Comparison of ENCODE assay signal across 22 cellular contexts in the genomic region with DNA sequence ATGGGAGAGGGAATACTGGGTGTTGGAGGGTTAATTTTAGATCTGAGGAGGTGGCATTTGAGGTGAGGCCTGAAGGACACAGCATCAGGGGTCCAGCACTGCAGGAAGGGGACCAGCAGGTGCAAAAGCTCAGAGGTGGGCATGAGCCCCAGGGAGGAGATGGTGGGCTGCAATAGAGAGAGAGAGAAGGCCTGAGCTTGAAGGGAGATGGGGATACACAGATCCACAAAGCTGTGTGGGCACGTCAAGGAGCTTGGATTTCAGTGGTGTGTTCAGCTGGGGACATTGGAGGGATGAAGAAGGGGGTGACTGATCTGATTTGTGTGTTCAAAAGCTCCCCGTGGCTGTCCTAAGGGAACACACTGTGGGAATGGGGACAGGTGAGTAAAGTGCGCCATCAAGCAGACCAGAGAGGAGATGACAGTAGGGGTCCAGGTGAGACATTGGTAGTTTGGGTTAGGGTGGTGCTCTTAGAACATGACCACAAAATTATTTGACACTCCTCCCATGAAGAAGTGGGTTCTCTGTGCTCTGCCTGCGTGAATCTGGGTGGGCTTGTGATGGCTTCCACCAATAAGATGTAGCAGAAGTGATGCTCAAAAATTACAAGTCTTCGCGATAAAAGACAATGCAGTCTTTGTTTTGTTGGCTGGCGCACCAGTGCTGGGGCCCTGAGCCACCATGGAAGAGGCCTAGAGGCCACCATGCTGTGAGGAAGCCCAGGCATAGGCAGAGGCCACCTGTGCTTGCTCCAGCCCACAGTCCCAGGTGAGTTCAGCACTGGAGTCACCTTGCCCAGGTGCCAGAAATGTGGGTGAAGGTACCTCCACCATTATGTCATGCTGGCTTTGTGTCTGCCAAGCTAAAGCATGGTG. TPM values are rescaled to one million over a fixed set of nuclear protein-coding genes. Genes with fewer than 3 reads are reported as not detected.
A peak's percentile ranks its signal among the peaks of the same experiment; 100 is the strongest.
DNase-seq lines count a peak whose midpoint lies in the region; ATAC-seq and TF ChIP-seq lines count a peak whose summit lies in the region.
"Had no signal": no experiment of that assay in that cellular context is flagged by ENCODE, and none has a peak within 500 bp of the region (broad histone marks: within the 10 kb centered on the region; RNA-seq: fewer than 3 reads in every experiment).

No MANE protein-coding gene starts in this region.

- no peaks in the 10 kb centered on the region for H3K9me3 Mint-ChIP-seq in MCF 10A (ENCODE audit: unreplicated experiment)
- H3K9me3 Mint-ChIP-seq in activated CD8-positive, alpha-beta memory T cell treated with anti-CD3 and anti-CD28 coated beads, Interleukin-2, amount 10 ng/mL, durations not matched to agents 7 days and 5 days (ENCODE audit: low read depth): no peaks in the 10 kb centered on the region
- peaks cover 0 to 6% (median 2%) of the 10 kb centered on the region in 7 donors for H3K9me3 Mint-ChIP-seq in naive B cell
- H3K9me3 Mint-ChIP-seq in CD14-positive monocyte: peaks cover 0 to 11% (median 4%) of the 10 kb centered on the region in 7 donors
- H3K9me3 Mint-ChIP-seq: activated CD4-positive, alpha-beta T cell treated with anti-CD3 and anti-CD28 coated beads, Interleukin-2, amount 10 ng/mL, durations not matched to agents 7 days and 5 days had no signal

- no TSS peak for BruUV-seq in MCF 10A (replicated peaks; lab: Mats Ljungman, UMichigan)

- POLR2A ChIA-PET in MCF 10A (lab: Yijun Ruan, JAX): interaction anchor here (0.6 to 1.5 kb wide), 3 partner anchors 212 to 241 kb away, joined by 3 to 13 read pairs (median 3); no protein-coding TSS in a partner anchor

- H3K27me3 Mint-ChIP-seq in MCF 10A (ENCODE audit: insufficient read depth, unreplicated experiment) (peaks cover 34% of the 10 kb centered on the region), naive B cell (peaks cover 45 to 74% (median 73%) of the 10 kb centered on the region in 3 donors), CD14-positive monocyte (ENCODE audit: low read depth in 3 of 3) (peaks cover 62 to 71% (median 69%) of the 10 kb centered on the region in 3 donors)
- peaks cover 66% of the 10 kb centered on the region for H3K27me3 Mint-ChIP-seq in activated CD8-positive, alpha-beta memory T cell treated with anti-CD3 and anti-CD28 coated beads, Interleukin-2, amount 10 ng/mL, durations not matched to agents 7 days and 5 days

- H3K36me3 Mint-ChIP-seq in MCF 10A (ENCODE audit: insufficient read depth, unreplicated experiment) (no peaks in the 10 kb centered on the region), naive B cell (peaks cover 7 to 8% of the 10 kb centered on the region in 2 donors), CD14-positive monocyte (no peaks in the 10 kb centered on the region)
- H3K36me3 Mint-ChIP-seq in activated CD8-positive, alpha-beta memory T cell treated with anti-CD3 and anti-CD28 coated beads, Interleukin-2, amount 10 ng/mL, durations not matched to agents 7 days and 5 days: no peaks in the 10 kb centered on the region

- DNase-seq in MCF 10A (ENCODE audit: unreplicated experiment): no peak
- no peak for DNase-seq in breast epithelium (ENCODE audit: low spot score in 2 of 2)
- peak; percentile 27 for DNase-seq in activated CD8-positive, alpha-beta memory T cell treated with anti-CD3 and anti-CD28 coated beads, Interleukin-2, amount 10 ng/mL, durations not matched to agents 7 days and 5 days
- no peak for DNase-seq in naive B cell
- DNase-seq in upper lobe of right lung: peak; percentile 45
- no peak for DNase-seq in CD14-positive monocyte (ENCODE audit: low spot score)
- DNase-seq in NCI-H446 (lab: John Stamatoyannopoulos, UW): no peak
- DNase-seq: activated CD4-positive, alpha-beta T cell treated with anti-CD3 and anti-CD28 coated beads, Interleukin-2, amount 10 ng/mL, durations not matched to agents 7 days and 5 days; activated effector memory CD4-positive, alpha-beta T cell treated with Interleukin-2 at 50 U/mL for 16 hours; colonic mucosa; EL; IMR-90; NCI-H1092; NCI-H1930; NCI-H748 treated with DMSO at 0.1 percent for 48 hours; psoas muscle; T1000 had no signal

- no peaks in the 10 kb centered on the region for H3K4me1 Mint-ChIP-seq in MCF 10A (ENCODE audit: insufficient read depth, unreplicated experiment)
- H3K4me1 Mint-ChIP-seq in activated CD8-positive, alpha-beta memory T cell treated with anti-CD3 and anti-CD28 coated beads, Interleukin-2, amount 10 ng/mL, durations not matched to agents 7 days and 5 days: peaks cover 3% of the 10 kb centered on the region
- peaks cover 4 to 17% (median 12%) of the 10 kb centered on the region in 3 donors for H3K4me1 Mint-ChIP-seq in naive B cell
- peaks cover 4% of the 10 kb centered on the region for H3K4me1 Mint-ChIP-seq in CD14-positive monocyte

- TF ChIP-seq POLR2A in breast epithelium (IDR thresholded peaks at IDR 0.05): no peak

- CTCF ChIA-PET in MCF 10A (lab: Yijun Ruan, JAX): interaction anchor here (0.6 to 14.2 kb wide), 24 partner anchors 7 to 1696 kb away, joined by 3 to 597 read pairs (median 4); no protein-coding TSS in a partner anchor
- CTCF ChIA-PET in activated CD8-positive, alpha-beta memory T cell treated with anti-CD3 and anti-CD28 coated beads, Interleukin-2, amount 10 ng/mL, durations not matched to agents 7 days and 5 days (lab: Charles Lee): interaction anchor here (1.2 to 14.5 kb wide), 6 partner anchors 11 to 234 kb away, joined by 3 to 205 read pairs (median 4); no protein-coding TSS in a partner anchor

- H3K9me3 ChIP-seq in breast epithelium (no peaks in the 10 kb centered on the region), upper lobe of right lung (no peaks in the 10 kb centered on the region)
- H3K9me3 ChIP-seq: adrenal gland, colonic mucosa, psoas muscle had no signal

- intact Hi-C loops in MCF 10A (cut with micrococcal nuclease): loop anchor here (5.0 kb wide), 1 partner anchor 384 kb away; no protein-coding TSS in a partner anchor
- intact Hi-C loops in breast epithelium (cut with DNase I; ENCODE audit: low total_unique reads): no loop called here
- intact Hi-C loops in upper lobe of right lung (cut with DNase I): loop anchor here (5.0 kb wide), 1 partner anchor 224 kb away; no protein-coding TSS in a partner anchor
- intact Hi-C loops in CD14-positive monocyte (cut with micrococcal nuclease): no loop called here

- H3K27ac Mint-ChIP-seq in MCF 10A (ENCODE audit: low read depth, unreplicated experiment) (no peak overlapping the region), naive B cell (no peak overlapping the region), CD14-positive monocyte (peak overlapping the region in 1 of 7 donors; percentile 8)
- no peak overlapping the region for H3K27ac Mint-ChIP-seq in activated CD8-positive, alpha-beta memory T cell treated with anti-CD3 and anti-CD28 coated beads, Interleukin-2, amount 10 ng/mL, durations not matched to agents 7 days and 5 days
- H3K27ac Mint-ChIP-seq: activated CD4-positive, alpha-beta T cell treated with anti-CD3 and anti-CD28 coated beads, Interleukin-2, amount 10 ng/mL, durations not matched to agents 7 days and 5 days had no signal

- no peak overlapping the region for H3K27ac ChIP-seq in breast epithelium
- no peak overlapping the region for H3K27ac ChIP-seq in upper lobe of right lung
- H3K27ac ChIP-seq: adrenal gland; BLaER1 treated with 17β-estradiol and CSF1 and Interleukin-3, amounts not matched to agents 10 nM and 100 nM; colonic mucosa; psoas muscle had no signal

- H3K4me3 ChIP-seq in breast epithelium (no peak overlapping the region), upper lobe of right lung (no peak overlapping the region)
- H3K4me3 ChIP-seq: adrenal gland; BLaER1 treated with 17β-estradiol and CSF1 and Interleukin-3, amounts not matched to agents 10 nM and 100 nM; colonic mucosa; psoas muscle had no signal

- H3K27me3 ChIP-seq in breast epithelium (peaks cover 6 to 73% of the 10 kb centered on the region in 2 donors), upper lobe of right lung (peaks cover 58% of the 10 kb centered on the region)

- TF ChIP-seq CTCF in MCF 10A (IDR thresholded peaks at IDR 0.05; ENCODE audit: unreplicated experiment) (no peak), breast epithelium (IDR thresholded peaks at IDR 0.05) (no peak), upper lobe of right lung (IDR thresholded peaks at IDR 0.05) (no peak), CD14-positive monocyte (IDR thresholded peaks at IDR 0.05) (no peak)

- H3K4me1 ChIP-seq in breast epithelium (peaks cover 13 to 25% of the 10 kb centered on the region in 2 donors), upper lobe of right lung (peaks cover 20% of the 10 kb centered on the region)
- H3K4me1 ChIP-seq: BLaER1 treated with 17β-estradiol and CSF1 and Interleukin-3, amounts not matched to agents 10 nM and 100 nM had no signal

- H3K36me3 ChIP-seq in breast epithelium (no peaks in the 10 kb centered on the region), upper lobe of right lung (no peaks in the 10 kb centered on the region)
- H3K36me3 ChIP-seq: adrenal gland; BLaER1 treated with 17β-estradiol and CSF1 and Interleukin-3, amounts not matched to agents 10 nM and 100 nM; colonic mucosa had no signal

- ATAC-seq in activated CD8-positive, alpha-beta memory T cell treated with anti-CD3 and anti-CD28 coated beads, Interleukin-2, amount 10 ng/mL, durations not matched to agents 7 days and 5 days: no peak
- ATAC-seq in naive B cell (ENCODE audit: low read depth in 2 of 2) (no peak), upper lobe of right lung (no peak), HG02642 (IDR thresholded peaks at IDR 0.05; ENCODE audit: poor library complexity, unreplicated experiment) (no peak)

- H3K4me3 Mint-ChIP-seq in MCF 10A (ENCODE audit: unreplicated experiment): peak overlapping the region; percentile 66
- no peak overlapping the region for H3K4me3 Mint-ChIP-seq in activated CD8-positive, alpha-beta memory T cell treated with anti-CD3 and anti-CD28 coated beads, Interleukin-2, amount 10 ng/mL, durations not matched to agents 7 days and 5 days
- peak overlapping the region in 5 of 8 donors; percentile 4 to 71 (median 21) for H3K4me3 Mint-ChIP-seq in naive B cell
- H3K4me3 Mint-ChIP-seq in CD14-positive monocyte: peak overlapping the region in 1 of 2 donors; percentile 74
- H3K4me3 Mint-ChIP-seq: activated CD4-positive, alpha-beta T cell treated with anti-CD3 and anti-CD28 coated beads, Interleukin-2, amount 10 ng/mL, durations not matched to agents 7 days and 5 days had no signal

RNA-seq across cellular contexts. Expression of gene WNT7A, which starts 1.9 kb away (rescaled TPM):
- total RNA-seq in MCF 10A (2022) (0.47 and 0.61 TPM in 2 replicates), breast epithelium (not detected), upper lobe of right lung (6.6 TPM)
- not detected for total RNA-seq in activated CD8-positive, alpha-beta memory T cell treated with anti-CD3 and anti-CD28 coated beads, Interleukin-2, amount 10 ng/mL, durations not matched to agents 7 days and 5 days
- polyA plus RNA-seq in naive B cell (ENCODE audit: low read depth in 6 of 6) (not detected), CD14-positive monocyte (not detected)
- total RNA-seq: colonic mucosa, fibroblast of lung, IMR-90, psoas muscle, skeletal muscle tissue had no signal
- polyA plus RNA-seq: adrenal gland, fibroblast of lung, IMR-90 had no signal

Comparison
In these comparisons a context has a peak if more than half of its experiments do, and no peak if none do; other contexts are left out.
1. intact Hi-C loops: an anchor here in MCF 10A (5.0 kb wide) and upper lobe of right lung (5.0 kb wide); none called in breast epithelium and CD14-positive monocyte.
2. DNase-seq: peak in activated CD8-positive, alpha-beta memory T cell treated with anti-CD3 and anti-CD28 coated beads, Interleukin-2, amount 10 ng/mL, durations not matched to agents 7 days and 5 days (single experiment) and upper lobe of right lung (single experiment); none in MCF 10A (single experiment), breast epithelium (0 of 2), naive B cell (single experiment), CD14-positive monocyte (single experiment) and NCI-H446 (0 of 2).